Comparison of ENCODE assay signal across 8 cellular contexts in genomic region chr11:59273008-59273841, GRCh38.
A peak's percentile ranks its signal among the peaks of the same experiment; 100 is the strongest.
DNase-seq lines count a peak whose midpoint lies in the region; ATAC-seq and TF ChIP-seq lines count a peak whose summit lies in the region.

No MANE protein-coding gene starts in this region.

- no peak for TF ChIP-seq CTCF in gastrocnemius medialis (IDR thresholded peaks at IDR 0.05 in 4 of 5, conservative IDR thresholded peaks at IDR 0.05 in 1 of 5)

- no peaks in the 10 kb centered on the region for H3K27me3 Mint-ChIP-seq in CD4-positive, alpha-beta memory T cell
- H3K27me3 Mint-ChIP-seq in activated naive CD8-positive, alpha-beta T cell treated with anti-CD3 and anti-CD28 coated beads, Interleukin-2, amount 50 U/mL, for 24 hours, result no peaks in the 10 kb centered on the region

- H3K36me3 Mint-ChIP-seq in CD4-positive, alpha-beta memory T cell, result no peaks in the 10 kb centered on the region
- H3K36me3 Mint-ChIP-seq in activated naive CD8-positive, alpha-beta T cell treated with anti-CD3 and anti-CD28 coated beads, Interleukin-2, amount 50 U/mL, for 24 hours (ENCODE audit: low read depth), result no peaks in the 10 kb centered on the region

- no peaks in the 10 kb centered on the region for H3K36me3 ChIP-seq in CD4-positive, alpha-beta memory T cell (ENCODE audit: insufficient read depth, low read length)
- no peaks in the 10 kb centered on the region for H3K36me3 ChIP-seq in gastrocnemius medialis

- TF ChIP-seq POLR2A in gastrocnemius medialis (IDR thresholded peaks at IDR 0.05), result no peak

- no peaks in the 10 kb centered on the region for H3K9me3 Mint-ChIP-seq in CD4-positive, alpha-beta memory T cell
- no peaks in the 10 kb centered on the region for H3K9me3 Mint-ChIP-seq in activated naive CD8-positive, alpha-beta T cell treated with anti-CD3 and anti-CD28 coated beads, Interleukin-2, amount 50 U/mL, for 24 hours

- peak overlapping the region in 7 of 8 donors; percentile 32 to 79 (median 67) for H3K4me3 Mint-ChIP-seq in CD4-positive, alpha-beta memory T cell
- no peak overlapping the region for H3K4me3 Mint-ChIP-seq in activated naive CD8-positive, alpha-beta T cell treated with anti-CD3 and anti-CD28 coated beads, Interleukin-2, amount 50 U/mL, for 24 hours

- no peak overlapping the region for H3K4me3 ChIP-seq in CD4-positive, alpha-beta memory T cell (ENCODE audit: low read length in 2 of 2)
- H3K4me3 ChIP-seq in gastrocnemius medialis, result no peak overlapping the region

- peaks cover 24% of the 10 kb centered on the region for H3K4me1 ChIP-seq in CD4-positive, alpha-beta memory T cell (ENCODE audit: insufficient read depth, low read length)
- H3K4me1 ChIP-seq in gastrocnemius medialis, result no peaks in the 10 kb centered on the region

- CTCF ChIA-PET in CD4-positive, alpha-beta memory T cell (lab: Charles Lee; ENCODE audit: partially characterized antibody), result interaction anchor here (0.8 to 2.3 kb wide), 7 partner anchors 10 to 156 kb away, joined by 3 to 10 read pairs (median 6); partner anchors contain the start of gene DTX4

- H3K27ac ChIP-seq in CD4-positive, alpha-beta memory T cell (ENCODE audit: low read depth, low read length), result peak overlapping the region; percentile 0
- H3K27ac ChIP-seq in gastrocnemius medialis, result no peak overlapping the region

- peaks cover 19 to 53% (median 41%) of the 10 kb centered on the region in 4 donors for H3K4me1 Mint-ChIP-seq in CD4-positive, alpha-beta memory T cell
- H3K4me1 Mint-ChIP-seq in activated naive CD8-positive, alpha-beta T cell treated with anti-CD3 and anti-CD28 coated beads, Interleukin-2, amount 50 U/mL, for 24 hours, result peaks cover 32% of the 10 kb centered on the region

- no peaks in the 10 kb centered on the region for H3K9me3 ChIP-seq in CD4-positive, alpha-beta memory T cell (ENCODE audit: control insufficient read depth in 1 of 2, low read length in 2 of 2)
- no peaks in the 10 kb centered on the region for H3K9me3 ChIP-seq in gastrocnemius medialis

- in situ Hi-C loops in gastrocnemius medialis (cut with MboI; ENCODE audit: low sequenced_read_pairs in 4 of 4) (no loop called here), G401 (cut with HindIII; ENCODE audit: low sequenced_read_pairs) (no loop called here)

- peak overlapping the region; percentile 36 to 93 (median 87) for H3K27ac Mint-ChIP-seq in CD4-positive, alpha-beta memory T cell
- peak overlapping the region; percentile 44 for H3K27ac Mint-ChIP-seq in activated naive CD8-positive, alpha-beta T cell treated with anti-CD3 and anti-CD28 coated beads, Interleukin-2, amount 50 U/mL, for 24 hours

- intact Hi-C loops in CD4-positive, alpha-beta memory T cell (cut with micrococcal nuclease), result no loop called here
- intact Hi-C loops in gastrocnemius medialis (cut with DNase I; ENCODE audit: low total_unique reads), result no loop called here

- DNase-seq in CD4-positive, alpha-beta memory T cell, result peak in 4 of 5 donors; percentile 10 to 37 (median 30)
- no peak for DNase-seq in activated naive CD8-positive, alpha-beta T cell treated with anti-CD3 and anti-CD28 coated beads, Interleukin-2, amount 50 U/mL, for 24 hours
- no peak for DNase-seq in gastrocnemius medialis
- DNase-seq in NCI-H524 treated with DMSO at 0.1 percent for 48 hours (lab: John Stamatoyannopoulos, UW), result no peak
- DNase-seq in G401 (ENCODE audit: low spot score), result no peak
- DNase-seq in activated CD4-positive, alpha-beta T cell treated with anti-CD3 and anti-CD28 coated beads for 48 hours, result no peak

- ATAC-seq in GM19452 (IDR thresholded peaks at IDR 0.05; ENCODE audit: unreplicated experiment) (peak; percentile 95), HG03432 (IDR thresholded peaks at IDR 0.05; ENCODE audit: unreplicated experiment) (peak; percentile 94), gastrocnemius medialis (no peak)
- peak; percentile 15 for ATAC-seq in activated naive CD8-positive, alpha-beta T cell treated with anti-CD3 and anti-CD28 coated beads, Interleukin-2, amount 50 U/mL, for 24 hours

- no peaks in the 10 kb centered on the region for H3K27me3 ChIP-seq in CD4-positive, alpha-beta memory T cell (ENCODE audit: insufficient read depth, low read length)
- no peaks in the 10 kb centered on the region for H3K27me3 ChIP-seq in gastrocnemius medialis

- POLR2A ChIA-PET in CD4-positive, alpha-beta memory T cell (lab: Charles Lee; ENCODE audit: partially characterized antibody), result interaction anchor here (0.6 to 2.5 kb wide), 5 partner anchors 26 to 1948 kb away, joined by 3 to 10 read pairs (median 3); partner anchors contain the start of gene TNKS1BP1

Comparison
In these comparisons a context has a peak if more than half of its experiments do, and no peak if none do; other contexts are left out.
1. DNase-seq: peak in CD4-positive, alpha-beta memory T cell (4 of 5); none in activated naive CD8-positive, alpha-beta T cell treated with anti-CD3 and anti-CD28 coated beads, Interleukin-2, amount 50 U/mL, for 24 hours (single experiment), gastrocnemius medialis (0 of 2), NCI-H524 treated with DMSO at 0.1 percent for 48 hours (single experiment), G401 (single experiment) and activated CD4-positive, alpha-beta T cell treated with anti-CD3 and anti-CD28 coated beads for 48 hours (single experiment).
2. ATAC-seq: peak in GM19452 (single experiment), HG03432 (single experiment) and activated naive CD8-positive, alpha-beta T cell treated with anti-CD3 and anti-CD28 coated beads, Interleukin-2, amount 50 U/mL, for 24 hours (single experiment); none in gastrocnemius medialis (0 of 2).